11 cellular contexts compared by ENCODE assay signal in the genomic region with DNA sequence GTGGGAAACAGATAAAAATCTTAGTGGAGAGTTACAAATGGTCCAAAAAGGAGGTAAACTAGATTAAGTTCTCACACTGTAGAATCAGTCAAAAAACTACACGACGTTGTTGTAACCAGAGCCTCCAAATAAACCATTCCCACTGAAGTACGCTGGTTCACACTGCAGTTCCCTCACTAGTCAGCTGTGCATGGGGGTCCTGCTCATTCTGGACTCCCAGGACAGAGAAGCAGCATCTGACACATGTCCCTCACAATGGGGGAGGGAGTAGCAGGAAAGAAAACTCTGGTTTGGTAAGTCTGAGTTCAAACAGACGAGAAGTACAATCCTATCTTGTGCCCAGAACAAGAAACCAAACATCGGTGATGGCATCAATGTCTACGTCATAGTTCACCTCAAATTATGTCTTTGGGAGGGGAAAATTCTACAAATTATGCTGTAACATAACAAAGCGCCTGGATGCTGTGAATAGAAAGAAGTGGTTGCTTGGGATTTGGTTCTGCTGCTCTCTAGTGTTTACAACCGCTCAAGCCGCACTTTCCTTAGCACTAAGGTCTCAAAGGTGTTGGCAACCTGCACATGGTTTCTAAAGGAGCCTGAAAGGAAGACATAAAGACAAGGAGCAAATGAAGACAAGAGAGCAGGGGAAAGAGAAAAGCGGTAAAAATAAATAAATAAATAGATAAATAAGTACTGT.
DNase-seq lines count a peak whose midpoint lies in the region; ATAC-seq and TF ChIP-seq lines count a peak whose summit lies in the region.
"Had no signal": no experiment of that assay in that cellular context is flagged by ENCODE, and none has a peak within 500 bp of the region (broad histone marks: within the 10 kb centered on the region; RNA-seq: fewer than 3 reads in every experiment).

No MANE protein-coding gene starts in this region.

- H3K36me3 ChIP-seq in OCI-LY1 (ENCODE audit: insufficient read depth, low read length), result no peaks in the 10 kb centered on the region
- H3K36me3 ChIP-seq in naive thymus-derived CD4-positive, alpha-beta T cell (ENCODE audit: control insufficient read depth in 2 of 3, insufficient read depth in 3 of 3, low read length in 3 of 3), result no peaks in the 10 kb centered on the region
- H3K36me3 ChIP-seq: tibial artery had no signal

- no peaks in the 10 kb centered on the region for H3K9me2 ChIP-seq in OCI-LY1 (ENCODE audit: low read depth, low read length)

- H3K4me2 ChIP-seq in OCI-LY1 (ENCODE audit: low read length), result no peak overlapping the region

- no peaks in the 10 kb centered on the region for H3K79me2 ChIP-seq in OCI-LY1 (ENCODE audit: insufficient read depth, low read length)

- H3K36me3 Mint-ChIP-seq in naive thymus-derived CD4-positive, alpha-beta T cell, result peaks cover 0 to 8% (median 0%) of the 10 kb centered on the region in 5 donors

- intact Hi-C loops in naive thymus-derived CD4-positive, alpha-beta T cell (cut with micrococcal nuclease), result no loop called here

- H3K9me3 Mint-ChIP-seq in naive thymus-derived CD4-positive, alpha-beta T cell, result peaks cover 0 to 2% (median 0%) of the 10 kb centered on the region in 11 donors

- DNase-seq in ELR (ENCODE audit: low read depth) (peak; percentile 15), dermis blood vessel endothelial cell (peak; percentile 45), NCI-H446 (lab: John Stamatoyannopoulos, UW) (no peak), NCI-H128 (lab: John Stamatoyannopoulos, UW; ENCODE audit: unreplicated experiment) (no peak), A172 (ENCODE audit: low spot score) (no peak)
- peak in 6 of 9 donors; percentile 8 to 43 (median 22) for DNase-seq in naive thymus-derived CD4-positive, alpha-beta T cell
- DNase-seq: aorta, NCI-H2081 treated with DMSO at 0.1 percent for 48 hours, tibial artery had no signal

- peak overlapping the region in 8 of 10 donors; percentile 20 to 71 (median 56) for H3K4me3 Mint-ChIP-seq in naive thymus-derived CD4-positive, alpha-beta T cell

- CTCF ChIA-PET in naive thymus-derived CD4-positive, alpha-beta T cell (lab: Charles Lee), result no interaction called here

- H3K9ac ChIP-seq in OCI-LY1 (ENCODE audit: low read length), result no peak overlapping the region

- no peaks in the 10 kb centered on the region for H3K4me1 ChIP-seq in OCI-LY1 (ENCODE audit: insufficient read depth, low read length, severe bottlenecking)
- peaks cover 16 to 22% of the 10 kb centered on the region in 2 donors for H3K4me1 ChIP-seq in naive thymus-derived CD4-positive, alpha-beta T cell (ENCODE audit: control insufficient read depth in 2 of 2, insufficient read depth in 2 of 2, low read length in 2 of 2)

- H3K27ac ChIP-seq in OCI-LY1 (ENCODE audit: low read depth, low read length, poor library complexity, severe bottlenecking), result no peak overlapping the region
- no peak overlapping the region for H3K27ac ChIP-seq in naive thymus-derived CD4-positive, alpha-beta T cell (ENCODE audit: low read depth, low read length)
- H3K27ac ChIP-seq: HL-60 had no signal

- peaks cover 0 to 4% (median 0%) of the 10 kb centered on the region in 5 donors for H3K27me3 Mint-ChIP-seq in naive thymus-derived CD4-positive, alpha-beta T cell

- H3K4me1 Mint-ChIP-seq in naive thymus-derived CD4-positive, alpha-beta T cell, result peaks cover 22 to 39% (median 35%) of the 10 kb centered on the region in 7 donors

- ATAC-seq in naive thymus-derived CD4-positive, alpha-beta T cell, result peak; percentile 13

- no peaks in the 10 kb centered on the region for H3K27me3 ChIP-seq in OCI-LY1 (ENCODE audit: insufficient read depth, low read length)
- no peaks in the 10 kb centered on the region for H3K27me3 ChIP-seq in naive thymus-derived CD4-positive, alpha-beta T cell (ENCODE audit: control insufficient read depth in 2 of 2, insufficient read depth in 2 of 2, low read length in 2 of 2)
- H3K27me3 ChIP-seq: tibial artery had no signal

- H3F3A ChIP-seq in OCI-LY1 (ENCODE audit: insufficient read depth, low read length), result no peaks in the 10 kb centered on the region

- POLR2A ChIA-PET in naive thymus-derived CD4-positive, alpha-beta T cell (lab: Charles Lee), result no interaction called here

- H3K27ac Mint-ChIP-seq in naive thymus-derived CD4-positive, alpha-beta T cell, result peak overlapping the region in 5 of 9 donors; percentile 1 to 66 (median 48)

- H3K9me3 ChIP-seq in OCI-LY1 (ENCODE audit: low read length), result no peaks in the 10 kb centered on the region
- H3K9me3 ChIP-seq in naive thymus-derived CD4-positive, alpha-beta T cell (ENCODE audit: control insufficient read depth in 2 of 3, low read length in 3 of 3), result no peaks in the 10 kb centered on the region
- H3K9me3 ChIP-seq: tibial artery had no signal

- H4K20me1 ChIP-seq in OCI-LY1 (ENCODE audit: insufficient read depth, low read length), result no peaks in the 10 kb centered on the region

- no peak overlapping the region for H3K4me3 ChIP-seq in OCI-LY1 (ENCODE audit: low read depth, low read length, poor library complexity, severe bottlenecking)
- H3K4me3 ChIP-seq in naive thymus-derived CD4-positive, alpha-beta T cell (ENCODE audit: low read length), result no peak overlapping the region
- H3K4me3 ChIP-seq: tibial artery had no signal

- TF ChIP-seq CTCF in OCI-LY1 (IDR thresholded peaks at IDR 0.05; ENCODE audit: low read length), result peak; percentile 41

- no peak overlapping the region for H2AFZ ChIP-seq in OCI-LY1 (ENCODE audit: low read length)

Comparison
In these comparisons a context has a peak if more than half of its experiments do, and no peak if none do; other contexts are left out.
1. DNase-seq: peak in ELR (single experiment), dermis blood vessel endothelial cell (single experiment) and naive thymus-derived CD4-positive, alpha-beta T cell (6 of 9); none in NCI-H446 (0 of 2), NCI-H128 (single experiment) and A172 (single experiment).